Comparison of ENCODE assay signal across 29 cellular contexts in genomic region chrX:121754301-121754700, GRCh38.
"Had no signal": no experiment of that assay in that cellular context is flagged by ENCODE, and none has a peak within 500 bp of the region (broad histone marks: within the 10 kb centered on the region; RNA-seq: fewer than 3 reads in every experiment).

No MANE protein-coding gene starts in this region.

- H3K27ac ChIP-seq: stomach, suprapubic skin, testis, thoracic aorta, thyroid gland, tibial artery, tibial nerve, transverse colon, upper lobe of left lung, upper lobe of right lung, uterus, vagina had no signal

- H3K27me3 ChIP-seq: stomach, suprapubic skin, testis, thyroid gland, tibial artery, tibial nerve, transverse colon, upper lobe of left lung, upper lobe of right lung, uterus, vagina had no signal

- FAIRE-seq: urothelium cell line had no signal

- H3K4me3 Mint-ChIP-seq: stimulated activated effector memory CD8-positive, alpha-beta T cell treated with anti-CD3 and anti-CD28 coated beads, Interleukin-12 subunit alpha, Interleukin-12 subunit beta, amount 100 ng/mL, for 72 hours; stimulated activated memory B cell treated with anti-CD40 and anti-IgM and Interleukin-4, amounts not matched to agents 10 μg/mL and 1 μg/mL and 100 μg/mL, for 72 hours; stimulated activated naive B cell treated with anti-CD40 and anti-IgM and Interleukin-4, amounts not matched to agents 10 μg/mL and 1 μg/mL and 100 μg/mL, for 72 hours; stimulated activated naive CD8-positive, alpha-beta T cell treated with anti-CD3 and anti-CD28 coated beads, Interleukin-15, amount 100 ng/mL, for 72 hours; stimulated activated naive CD8-positive, alpha-beta T cell treated with anti-CD3 and anti-CD28 coated beads, Interleukin-15, Interleukin-2, amounts not matched to agents 100 ng/mL and 50 ng/mL, for 24 hours; type B pancreatic cell had no signal

- H3K9me3 Mint-ChIP-seq: stimulated activated memory B cell treated with anti-CD40 and anti-IgM and Interleukin-4, amounts not matched to agents 10 μg/mL and 1 μg/mL and 100 μg/mL, for 72 hours; stimulated activated naive B cell treated with anti-CD40 and anti-IgM and Interleukin-4, amounts not matched to agents 10 μg/mL and 1 μg/mL and 100 μg/mL, for 72 hours; stimulated activated naive CD8-positive, alpha-beta T cell treated with anti-CD3 and anti-CD28 coated beads, Interleukin-15, amount 100 ng/mL, for 72 hours; stimulated activated naive CD8-positive, alpha-beta T cell treated with anti-CD3 and anti-CD28 coated beads, Interleukin-15, Interleukin-2, amounts not matched to agents 100 ng/mL and 50 ng/mL, for 24 hours had no signal

- H3K4me1 Mint-ChIP-seq: stimulated activated effector memory CD8-positive, alpha-beta T cell treated with anti-CD3 and anti-CD28 coated beads, Interleukin-12 subunit alpha, Interleukin-12 subunit beta, amount 100 ng/mL, for 72 hours; stimulated activated memory B cell treated with anti-CD40 and anti-IgM and Interleukin-4, amounts not matched to agents 10 μg/mL and 1 μg/mL and 100 μg/mL, for 72 hours; stimulated activated naive B cell treated with anti-CD40 and anti-IgM and Interleukin-4, amounts not matched to agents 10 μg/mL and 1 μg/mL and 100 μg/mL, for 72 hours; stimulated activated naive CD8-positive, alpha-beta T cell treated with anti-CD3 and anti-CD28 coated beads, Interleukin-15, amount 100 ng/mL, for 72 hours had no signal

- H3K4me3 ChIP-seq: stomach, suprapubic skin, testis, thoracic aorta, thyroid gland, tibial artery, tibial nerve, transverse colon, upper lobe of left lung, upper lobe of right lung, uterus, vagina had no signal

- H3K36me3 Mint-ChIP-seq: stimulated activated effector memory CD8-positive, alpha-beta T cell treated with anti-CD3 and anti-CD28 coated beads, Interleukin-12 subunit alpha, Interleukin-12 subunit beta, amount 100 ng/mL, for 72 hours; stimulated activated memory B cell treated with anti-CD40 and anti-IgM and Interleukin-4, amounts not matched to agents 10 μg/mL and 1 μg/mL and 100 μg/mL, for 72 hours; stimulated activated naive B cell treated with anti-CD40 and anti-IgM and Interleukin-4, amounts not matched to agents 10 μg/mL and 1 μg/mL and 100 μg/mL, for 72 hours; type B pancreatic cell had no signal

- H3K27me3 Mint-ChIP-seq: stimulated activated memory B cell treated with anti-CD40 and anti-IgM and Interleukin-4, amounts not matched to agents 10 μg/mL and 1 μg/mL and 100 μg/mL, for 72 hours; stimulated activated naive B cell treated with anti-CD40 and anti-IgM and Interleukin-4, amounts not matched to agents 10 μg/mL and 1 μg/mL and 100 μg/mL, for 72 hours; stimulated activated naive CD8-positive, alpha-beta T cell treated with anti-CD3 and anti-CD28 coated beads, Interleukin-15, amount 100 ng/mL, for 72 hours; stimulated activated naive CD8-positive, alpha-beta T cell treated with anti-CD3 and anti-CD28 coated beads, Interleukin-15, Interleukin-2, amounts not matched to agents 100 ng/mL and 50 ng/mL, for 24 hours; type B pancreatic cell had no signal

- ATAC-seq: stimulated activated effector memory CD8-positive, alpha-beta T cell treated with anti-CD3 and anti-CD28 coated beads, Interleukin-12 subunit alpha, Interleukin-12 subunit beta, amount 100 ng/mL, for 72 hours; stimulated activated memory B cell treated with anti-CD40 and anti-IgM and Interleukin-4, amounts not matched to agents 10 μg/mL and 1 μg/mL and 100 μg/mL, for 72 hours; stimulated activated naive B cell treated with anti-CD40 and anti-IgM and Interleukin-4, amounts not matched to agents 10 μg/mL and 1 μg/mL and 100 μg/mL, for 72 hours; stimulated activated naive CD8-positive, alpha-beta T cell treated with anti-CD3 and anti-CD28 coated beads, Interleukin-15, amount 100 ng/mL, for 72 hours; stimulated activated naive CD8-positive, alpha-beta T cell treated with anti-CD3 and anti-CD28 coated beads, Interleukin-15, Interleukin-2, amounts not matched to agents 100 U/mL and 50 U/mL, for 24 hours; upper lobe of right lung had no signal

- H3K27ac Mint-ChIP-seq: stimulated activated effector memory CD8-positive, alpha-beta T cell treated with anti-CD3 and anti-CD28 coated beads, Interleukin-12 subunit alpha, Interleukin-12 subunit beta, amount 100 ng/mL, for 72 hours; stimulated activated memory B cell treated with anti-CD40 and anti-IgM and Interleukin-4, amounts not matched to agents 10 μg/mL and 1 μg/mL and 100 μg/mL, for 72 hours; stimulated activated naive B cell treated with anti-CD40 and anti-IgM and Interleukin-4, amounts not matched to agents 10 μg/mL and 1 μg/mL and 100 μg/mL, for 72 hours; stimulated activated naive CD8-positive, alpha-beta T cell treated with anti-CD3 and anti-CD28 coated beads, Interleukin-15, amount 100 ng/mL, for 72 hours; stimulated activated naive CD8-positive, alpha-beta T cell treated with anti-CD3 and anti-CD28 coated beads, Interleukin-15, Interleukin-2, amounts not matched to agents 100 ng/mL and 50 ng/mL, for 24 hours; type B pancreatic cell had no signal

- H3K9me3 ChIP-seq: stomach, suprapubic skin, testis, thoracic aorta, thyroid gland, tibial artery, tibial nerve, transverse colon, upper lobe of left lung, upper lobe of right lung, uterus, vagina had no signal

- H3K4me1 ChIP-seq: stomach, suprapubic skin, testis, thyroid gland, tibial artery, tibial nerve, transverse colon, upper lobe of left lung, upper lobe of right lung, uterus, vagina had no signal

- H3K36me3 ChIP-seq: stomach, suprapubic skin, thoracic aorta, thyroid gland, tibial artery, tibial nerve, transverse colon, upper lobe of left lung, upper lobe of right lung, uterus, vagina had no signal

- DNase-seq: stimulated activated CD4-positive, alpha-beta T cell treated with anti-CD3 and anti-CD28 coated beads, Interleukin-2, amount 100 ng/mL, for 48 hours; stimulated activated CD4-positive, alpha-beta T cell treated with anti-CD3 and anti-CD28 coated beads, Interleukin-4, amount 100 ng/mL, for 1 hour; stimulated activated CD4-positive, alpha-beta T cell treated with anti-CD3 and anti-CD28 coated beads, Interleukin-4, amount 100 ng/mL, for 24 hours; stimulated activated CD4-positive, alpha-beta T cell treated with anti-CD3 and anti-CD28 coated beads, Interleukin-4, amount 100 ng/mL, for 4 hours; stimulated activated CD8-positive, alpha-beta memory T cell treated with anti-CD3 and anti-CD28 coated beads, Interleukin-4, amount 100 ng/mL, for 48 hours; stimulated activated naive B cell treated with anti-CD40 and anti-IgM and Interleukin-4, amounts not matched to agents 10 μg/mL and 1 μg/mL and 100 μg/mL, for 72 hours; stimulated activated naive CD4-positive, alpha-beta T cell; stimulated activated naive CD4-positive, alpha-beta T cell treated with Interleukin-2 at 50 U/mL for 16 hours; stimulated activated naive CD8-positive, alpha-beta T cell treated with anti-CD3 and anti-CD28 coated beads, Interleukin-15, amount 100 ng/mL, for 72 hours; stimulated activated naive CD8-positive, alpha-beta T cell treated with anti-CD3 and anti-CD28 coated beads, Interleukin-15, Interleukin-2, amounts not matched to agents 100 U/mL and 50 U/mL, for 24 hours; stomach; substantia nigra; testis; thyroid gland; tibial artery; transverse colon; trophoblast cell; upper lobe of left lung; upper lobe of right lung; uterus had no signal
